ENCODE assay signal across 1 cellular context in genomic region chr21:14290584-14290983, GRCh38.
A peak's percentile ranks its signal among the peaks of the same experiment; 100 is the strongest.
TF ChIP-seq lines count a peak whose summit lies in the region.

No MANE protein-coding gene starts in this region.

TF ChIP-seq in K562, 482 proteins besides CTCF, POLR2A, EP300 and RAD21 (continued from another document and continues in another):
- TF ChIP-seq ARID3A (IDR thresholded peaks at IDR 0.05; ENCODE audit: borderline replicate concordance, low read depth, low read length) (no peak), NFE2 (IDR thresholded peaks at IDR 0.05; ENCODE audit: low read depth) (peak; percentile 92), ZBTB11 (CRISPR knock-in tag; IDR thresholded peaks at IDR 0.05) (no peak), MAFK (IDR thresholded peaks at IDR 0.05; ENCODE audit: low read length) (peak; percentile 74; the same call in 1 of the 2 replicates), PATZ1 (CRISPR knock-in tag; IDR thresholded peaks at IDR 0.05; ENCODE audit: borderline replicate concordance) (no peak), PYGO2 (tag; IDR thresholded peaks at IDR 0.05) (no peak), NCOA6 (IDR thresholded peaks at IDR 0.05) (no peak), ARNT (IDR thresholded peaks at IDR 0.05) (no peak), ATF7 (IDR thresholded peaks at IDR 0.05) (0 out of 2 replicates have a peak, but pooled peaks have one; percentile 17), FOXK1 (CRISPR knock-in tag; IDR thresholded peaks at IDR 0.05; ENCODE audit: borderline replicate concordance) (no peak), TAF1 (IDR thresholded peaks at IDR 0.05; ENCODE audit: control insufficient read depth, extremely low read depth, insufficient read depth, low read length, severe bottlenecking) (no peak), CSDE1 (IDR thresholded peaks at IDR 0.05) (no peak), SOX6 (IDR thresholded peaks at IDR 0.05) (no peak), SIN3A (IDR thresholded peaks at IDR 0.05; ENCODE audit: borderline replicate concordance in 2 of 2, control insufficient read depth in 1 of 2, low read depth in 2 of 2, low read length in 2 of 2) (no peak), ZNF764 (CRISPR knock-in tag; IDR thresholded peaks at IDR 0.05; ENCODE audit: low read depth) (no peak), HMG20A (CRISPR knock-in tag; conservative IDR thresholded peaks at IDR 0.05) (no peak), GMEB1 (CRISPR knock-in tag; IDR thresholded peaks at IDR 0.05) (no peak), SIX5 (IDR thresholded peaks at IDR 0.05; ENCODE audit: borderline replicate concordance in 1 of 2, insufficient read depth in 1 of 2, low read depth in 1 of 2, low read length in 2 of 2) (no peak), TFE3 (CRISPR knock-in tag; IDR thresholded peaks at IDR 0.05) (no peak), SMARCC2 (IDR thresholded peaks at IDR 0.05; ENCODE audit: low read depth) (no peak), ZNF133 (CRISPR knock-in tag; IDR thresholded peaks at IDR 0.05) (no peak), ELK1 (CRISPR knock-in tag; IDR thresholded peaks at IDR 0.05) (no peak), TEAD1 (CRISPR knock-in tag; IDR thresholded peaks at IDR 0.05) (no peak), SUPT5H (IDR thresholded peaks at IDR 0.05) (no peak), RBFOX2 (IDR thresholded peaks at IDR 0.05; ENCODE audit: low read depth, low read length) (no peak), HOMEZ (CRISPR knock-in tag; IDR thresholded peaks at IDR 0.05) (no peak), CREB1 (IDR thresholded peaks at IDR 0.05) (no peak), CREB1 (CRISPR knock-in tag; IDR thresholded peaks at IDR 0.05) (no peak), POLR2G (IDR thresholded peaks at IDR 0.05; ENCODE audit: low read depth, low read length) (no peak), PCBP2 (IDR thresholded peaks at IDR 0.05; ENCODE audit: low read depth, low read length, poor library complexity, severe bottlenecking) (no peak), ZNF644 (tag; IDR thresholded peaks at IDR 0.05; ENCODE audit: low read depth) (no peak), BACH1 (tag; IDR thresholded peaks at IDR 0.05) (peak; percentile 72), TOE1 (IDR thresholded peaks at IDR 0.05; ENCODE audit: borderline replicate concordance) (no peak), TOE1 (CRISPR knock-in tag; IDR thresholded peaks at IDR 0.05; ENCODE audit: borderline replicate concordance, low read depth) (no peak), NBN (IDR thresholded peaks at IDR 0.05; ENCODE audit: low read depth) (no peak), ZNF584 (CRISPR knock-in tag; IDR thresholded peaks at IDR 0.05; ENCODE audit: low read depth) (no peak), TRIM24 (IDR thresholded peaks at IDR 0.05) (peak; percentile 40 to 68; a peak in 2 of 4 replicates), E2F5 (CRISPR knock-in tag; IDR thresholded peaks at IDR 0.05) (no peak), THRB (CRISPR knock-in tag; conservative IDR thresholded peaks at IDR 0.05) (no peak), CREB5 (CRISPR knock-in tag; IDR thresholded peaks at IDR 0.05) (no peak), ZNF695 (CRISPR knock-in tag; IDR thresholded peaks at IDR 0.05) (no peak), ETS2 (tag; IDR thresholded peaks at IDR 0.05; ENCODE audit: borderline replicate concordance, poor library complexity, severe bottlenecking) (no peak), FUS (optimal IDR thresholded peaks at IDR 0.05; ENCODE audit: low read depth, low read length) (no peak), PTTG1 (tag; IDR thresholded peaks at IDR 0.05; ENCODE audit: low read depth) (no peak), POLR2B (IDR thresholded peaks at IDR 0.05; ENCODE audit: low read depth, partially characterized antibody) (no peak), YBX1 (IDR thresholded peaks at IDR 0.05) (no peak), ZNF311 (CRISPR knock-in tag; IDR thresholded peaks at IDR 0.05) (no peak), ZNF184 (CRISPR knock-in tag; IDR thresholded peaks at IDR 0.05) (no peak), EHMT2 (IDR thresholded peaks at IDR 0.05) (0 out of 2 replicates have a peak, but pooled peaks have one; percentile 14)
